ENCODE assay signal across 22 cellular contexts in the genomic region with DNA sequence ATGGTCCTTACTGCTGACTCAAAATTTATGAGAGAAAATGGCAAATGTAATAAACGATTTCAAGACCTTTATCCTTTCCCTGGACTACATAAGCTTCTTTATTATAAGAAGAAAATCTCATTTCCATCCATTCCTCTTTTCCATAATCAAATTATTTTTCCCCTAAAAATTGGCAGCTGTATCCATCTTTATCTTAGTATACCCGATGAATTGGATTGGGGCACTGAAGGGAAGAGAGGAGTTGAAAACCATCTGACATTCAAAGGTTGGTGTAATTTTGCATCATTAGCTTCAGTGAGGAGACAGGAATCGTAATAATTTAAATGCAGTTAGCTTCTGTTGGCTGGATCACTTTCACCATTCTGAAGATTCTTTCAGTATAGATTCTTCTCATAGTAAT.
DNase-seq lines count a peak whose midpoint lies in the region; ATAC-seq and TF ChIP-seq lines count a peak whose summit lies in the region.
"Had no signal": no experiment of that assay in that cellular context is flagged by ENCODE, and none has a peak within 500 bp of the region (broad histone marks: within the 10 kb centered on the region; RNA-seq: fewer than 3 reads in every experiment).

No MANE protein-coding gene starts in this region.

- DNase-seq in NCI-H82 (lab: John Stamatoyannopoulos, UW) (peak; percentile 44), NCI-H82 treated with DMSO at 0.1 percent for 48 hours (lab: John Stamatoyannopoulos, UW; ENCODE audit: unreplicated experiment) (peak; percentile 25), WTC11 (ENCODE audit: low spot score) (no peak), T-helper 9 cell (no peak)
- DNase-seq: 8988T; ACHN; BE2C; C1 segment of cervical spinal cord; CD4-positive, alpha-beta memory T cell; CD4-positive, CD25-positive, alpha-beta regulatory T cell; CD8-positive, alpha-beta memory T cell; COR-L47; DMS 273 treated with DMSO at 0.1 percent for 48 hours; DMS153; DMS53; DMS79; DND-41; EL; GDM1 had no signal

- no peaks in the 10 kb centered on the region for H3K4me1 Mint-ChIP-seq in WTC11
- H3K4me1 Mint-ChIP-seq: CD14-positive monocyte; CD4-positive, alpha-beta memory T cell; CD4-positive, CD25-positive, alpha-beta regulatory T cell; CD8-positive, alpha-beta memory T cell had no signal

- H3K27ac Mint-ChIP-seq in WTC11 = peak overlapping the region; percentile 27; the same call in 1 of the 2 replicates
- H3K27ac Mint-ChIP-seq: CD14-positive monocyte; CD4-positive, alpha-beta memory T cell; CD4-positive, CD25-positive, alpha-beta regulatory T cell; CD8-positive, alpha-beta memory T cell had no signal

- POLR2A ChIA-PET in WTC11 (lab: Charles Lee) = no interaction called here

- no peak for TF ChIP-seq CTCF in WTC11 (IDR thresholded peaks at IDR 0.05)

- CTCF ChIA-PET in WTC11 (lab: Charles Lee) = interaction anchor here (0.8 to 1.1 kb wide), 3 partner anchors 11 to 198 kb away, joined by 3 read pairs; no protein-coding TSS in a partner anchor

- H3K9me3 Mint-ChIP-seq in WTC11 = peaks cover 31% of the 10 kb centered on the region

- H3K36me3 Mint-ChIP-seq in WTC11 = peaks cover 30% of the 10 kb centered on the region
- H3K36me3 Mint-ChIP-seq: CD14-positive monocyte; CD4-positive, alpha-beta memory T cell; CD4-positive, CD25-positive, alpha-beta regulatory T cell; CD8-positive, alpha-beta memory T cell had no signal

- ATAC-seq in WTC11 = no peak
- ATAC-seq in GM21576 (IDR thresholded peaks at IDR 0.05; ENCODE audit: unreplicated experiment) = no peak
- ATAC-seq: GM12878 had no signal

- no peak overlapping the region for H3K4me3 Mint-ChIP-seq in WTC11
- H3K4me3 Mint-ChIP-seq: CD14-positive monocyte; CD4-positive, alpha-beta memory T cell; CD4-positive, CD25-positive, alpha-beta regulatory T cell; CD8-positive, alpha-beta memory T cell had no signal

- peaks cover 4% of the 10 kb centered on the region; the same call in 1 of the 2 replicates for H3K27me3 Mint-ChIP-seq in WTC11 (ENCODE audit: low read depth)
- H3K27me3 Mint-ChIP-seq: CD4-positive, alpha-beta memory T cell; CD4-positive, CD25-positive, alpha-beta regulatory T cell; CD8-positive, alpha-beta memory T cell had no signal

TF ChIP-seq in WTC11, 78 proteins besides CTCF, POLR2A, EP300 and RAD21:
- no peak for TF ChIP-seq NFYB (CRISPR knock-in tag; conservative IDR thresholded peaks at IDR 0.05; ENCODE audit: low read depth)
- TF ChIP-seq ZNF416 (CRISPR knock-in tag; IDR thresholded peaks at IDR 0.05) = no peak
- no peak for TF ChIP-seq JUN (CRISPR knock-in tag; IDR thresholded peaks at IDR 0.05)
- no peak for TF ChIP-seq ATF6 (CRISPR knock-in tag; IDR thresholded peaks at IDR 0.05)
- no peak for TF ChIP-seq NFE2L1 (CRISPR knock-in tag; IDR thresholded peaks at IDR 0.05)
- no peak for TF ChIP-seq NR2C2 (CRISPR knock-in tag; IDR thresholded peaks at IDR 0.05)
- TF ChIP-seq, protein P1, sequence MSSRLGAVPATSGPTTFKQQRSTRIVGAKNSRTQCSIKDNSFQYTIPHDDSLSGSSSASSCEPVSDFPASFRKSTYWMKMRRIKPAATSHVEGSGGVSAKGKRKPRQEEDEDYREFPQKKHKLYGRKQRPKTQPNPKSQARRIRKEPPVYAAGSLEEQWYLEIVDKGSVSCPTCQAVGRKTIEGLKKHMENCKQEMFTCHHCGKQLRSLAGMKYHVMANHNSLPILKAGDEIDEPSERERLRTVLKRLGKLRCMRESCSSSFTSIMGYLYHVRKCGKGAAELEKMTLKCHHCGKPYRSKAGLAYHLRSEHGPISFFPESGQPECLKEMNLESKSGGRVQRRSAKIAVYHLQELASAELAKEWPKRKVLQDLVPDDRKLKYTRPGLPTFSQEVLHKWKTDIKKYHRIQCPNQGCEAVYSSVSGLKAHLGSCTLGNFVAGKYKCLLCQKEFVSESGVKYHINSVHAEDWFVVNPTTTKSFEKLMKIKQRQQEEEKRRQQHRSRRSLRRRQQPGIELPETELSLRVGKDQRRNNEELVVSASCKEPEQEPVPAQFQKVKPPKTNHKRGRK (CRISPR knock-in tag; IDR thresholded peaks at IDR 0.05; ENCODE audit: borderline replicate concordance) = no peak
- no peak for TF ChIP-seq ZNF232 (CRISPR knock-in tag; IDR thresholded peaks at IDR 0.05)
- TF ChIP-seq CREB1 (CRISPR knock-in tag; IDR thresholded peaks at IDR 0.05) = no peak
- no peak for TF ChIP-seq CREM (CRISPR knock-in tag; IDR thresholded peaks at IDR 0.05)
- TF ChIP-seq ZNF425 (CRISPR knock-in tag; conservative IDR thresholded peaks at IDR 0.05) = no peak
- TF ChIP-seq ELF4 (CRISPR knock-in tag; IDR thresholded peaks at IDR 0.05; ENCODE audit: low read depth) = no peak
- TF ChIP-seq TP53 (CRISPR knock-in tag; IDR thresholded peaks at IDR 0.05) = no peak
- no peak for TF ChIP-seq SP1 (CRISPR knock-in tag; conservative IDR thresholded peaks at IDR 0.05)
- no peak for TF ChIP-seq ZNF219 (CRISPR knock-in tag; IDR thresholded peaks at IDR 0.05; ENCODE audit: borderline replicate concordance)
- no peak for TF ChIP-seq RELA (CRISPR knock-in tag; IDR thresholded peaks at IDR 0.05; ENCODE audit: borderline replicate concordance)

Comparison
In these comparisons a context has a peak if more than half of its experiments do, and no peak if none do; other contexts are left out.
1. DNase-seq: peak in NCI-H82 (single experiment) and NCI-H82 treated with DMSO at 0.1 percent for 48 hours (single experiment); none in WTC11 (single experiment) and T-helper 9 cell (single experiment).